7 cellular contexts compared by ENCODE assay signal in the genomic region with DNA sequence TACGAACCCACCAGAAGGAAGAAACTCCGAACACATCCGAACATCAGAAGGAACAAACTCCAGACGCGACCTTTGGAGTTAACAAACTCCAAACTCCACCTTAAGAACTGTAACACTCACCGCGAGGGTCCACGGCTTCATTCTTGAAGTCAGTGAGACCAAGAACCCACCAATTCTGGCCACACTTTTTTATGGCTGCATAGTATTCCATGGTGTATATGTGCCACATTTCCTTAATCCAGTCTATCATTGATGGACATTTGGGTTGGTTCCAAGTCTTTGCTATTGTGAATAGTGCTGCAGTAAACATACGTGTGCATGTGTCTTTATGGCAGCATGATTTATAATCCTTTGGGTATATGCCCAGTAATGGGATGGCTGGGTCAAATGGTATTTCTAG. TPM values are rescaled to one million over a fixed set of nuclear protein-coding genes. Genes with fewer than 3 reads are reported as not detected.
"Had no signal": no experiment of that assay in that cellular context is flagged by ENCODE, and none has a peak within 500 bp of the region (broad histone marks: within the 10 kb centered on the region; RNA-seq: fewer than 3 reads in every experiment).

No MANE protein-coding gene starts in this region.

RNA-seq across cellular contexts. Expression of gene SRSF12, which starts 51.8 kb away (rescaled TPM):
- total RNA-seq: OCI-LY7, PC-3, PC-9, Peyer's patch, Right ventricle myocardium superior, RPMI7951, T-cell had no signal
